ENCODE assay signal across 11 cellular contexts in genomic region chr12:66964629-66965028, GRCh38.
DNase-seq lines count a peak whose midpoint lies in the region; ATAC-seq and TF ChIP-seq lines count a peak whose summit lies in the region.
"Had no signal": no experiment of that assay in that cellular context is flagged by ENCODE, and none has a peak within 500 bp of the region (broad histone marks: within the 10 kb centered on the region; RNA-seq: fewer than 3 reads in every experiment).

No MANE protein-coding gene starts in this region.

- H3K27me3 Mint-ChIP-seq in T-cell, result no peaks in the 10 kb centered on the region

- DNase-seq in GM12865 (ENCODE audit: low read depth) (peak; percentile 48), T-cell (peak in 32 of 34 experiments; percentile 4 to 82 (median 54)), adipocyte (ENCODE audit: low read depth) (peak; percentile 10), retinal pigment epithelial cell (ENCODE audit: low read depth) (peak; percentile 59), ecto neural progenitor cell (ENCODE audit: low spot score) (no peak), DMS53 treated with DMSO at 0.1 percent for 48 hours (lab: John Stamatoyannopoulos, UW; ENCODE audit: unreplicated experiment) (no peak)
- DNase-seq in NK-92 treated with Interleukin-12 subunit alpha and Interleukin-12 subunit beta, amount 100 ng/mL, for 24 hours (lab: John Stamatoyannopoulos, UW), result no peak
- DNase-seq: hippocampal formation, NCI-H2107, SIG-M5 had no signal

- POLR2A ChIA-PET in T-cell (lab: Charles Lee), result interaction anchor here in 1 of 2 donors (0.6 kb wide), 1 partner anchor 88 kb away, joined by 5 read pairs; no protein-coding TSS in a partner anchor

- H3K4me3 Mint-ChIP-seq in T-cell, result peak overlapping the region in 2 of 3 donors; percentile 31 to 63

- no peak overlapping the region for H3K4me3 ChIP-seq in GM12865 (ENCODE audit: low read depth, low read length)
- no peak overlapping the region for H3K4me3 ChIP-seq in adipocyte (ENCODE audit: low read length)
- H3K4me3 ChIP-seq in retinal pigment epithelial cell (ENCODE audit: low read length), result no peak overlapping the region

- ATAC-seq in T-cell (replicated peaks in 1 of 4) (peak; percentile 82 to 98 (median 92)), HG03457 (IDR thresholded peaks at IDR 0.05; ENCODE audit: unreplicated experiment) (no peak)

- CTCF ChIA-PET in T-cell (lab: Charles Lee), result no interaction called here

- H3K27ac Mint-ChIP-seq in T-cell, result peak overlapping the region; percentile 70 to 92

- no peak overlapping the region for H3K9ac ChIP-seq in adipocyte (ENCODE audit: low read length)

- peaks cover 3% of the 10 kb centered on the region for H3K27me3 ChIP-seq in adipocyte (replicated peaks; ENCODE audit: control insufficient read depth, insufficient read depth, low read length)

- peaks cover 9% of the 10 kb centered on the region for H3K36me3 Mint-ChIP-seq in T-cell

- no peaks in the 10 kb centered on the region for H3K9me3 ChIP-seq in adipocyte (ENCODE audit: control insufficient read depth, low read length)

- H3K9me3 Mint-ChIP-seq in T-cell, result peaks cover 3 to 24% (median 11%) of the 10 kb centered on the region in 3 donors

- peaks cover 25 to 45% (median 39%) of the 10 kb centered on the region in 3 donors for H3K4me1 Mint-ChIP-seq in T-cell

- no peaks in the 10 kb centered on the region for H3K4me1 ChIP-seq in adipocyte (ENCODE audit: control insufficient read depth, insufficient read depth, low read length)

- no peaks in the 10 kb centered on the region for H3K36me3 ChIP-seq in adipocyte (ENCODE audit: control insufficient read depth, insufficient read depth, low read length, severe bottlenecking)

- TF ChIP-seq CTCF in GM12865 (IDR thresholded peaks at IDR 0.05; ENCODE audit: insufficient read depth, low read depth, low read length, missing control alignments), result no peak
- no peak for TF ChIP-seq CTCF in retinal pigment epithelial cell (conservative IDR thresholded peaks at IDR 0.05; ENCODE audit: low read depth, low read length)

Comparison
In these comparisons a context has a peak if more than half of its experiments do, and no peak if none do; other contexts are left out.
1. DNase-seq: peak in GM12865 (single experiment), T-cell (32 of 34), adipocyte (single experiment) and retinal pigment epithelial cell (single experiment); none in ecto neural progenitor cell (single experiment), NK-92 treated with Interleukin-12 subunit alpha and Interleukin-12 subunit beta, amount 100 ng/mL, for 24 hours (single experiment) and DMS53 treated with DMSO at 0.1 percent for 48 hours (single experiment).